Comparison of ENCODE assay signal across 11 cellular contexts in genomic region chr3:71702131-71703024, GRCh38. TPM values are rescaled to one million over a fixed set of nuclear protein-coding genes. Genes with fewer than 3 reads are reported as not detected.
DNase-seq lines count a peak whose midpoint lies in the region; ATAC-seq lines count a peak whose summit lies in the region.
"Had no signal": no experiment of that assay in that cellular context is flagged by ENCODE, and none has a peak within 500 bp of the region (broad histone marks: within the 10 kb centered on the region; RNA-seq: fewer than 3 reads in every experiment).

No MANE protein-coding gene starts in this region.

- DNase-seq in T-helper 1 cell (peak in 4 of 5 donors; percentile 10 to 75 (median 20)), dermis microvascular lymphatic vessel endothelial cell (ENCODE audit: low read depth in 2 of 2) (peak; percentile 63 to 95), trophoblast cell (peak; percentile 30 to 82), head of caudate nucleus (no peak)
- DNase-seq in effector CD8-positive, alpha-beta T cell (lab: John Stamatoyannopoulos, UW), result no peak
- DNase-seq: esophagus squamous epithelium, kidney, NCI-H510A treated with DMSO at 0.1 percent for 48 hours, psoas muscle had no signal

- H3K9me3 ChIP-seq in trophoblast cell (ENCODE audit: insufficient read depth, low read depth, low read length), result no peaks in the 10 kb centered on the region
- H3K9me3 ChIP-seq: esophagus squamous epithelium, psoas muscle had no signal

- no peak overlapping the region for H3K18ac ChIP-seq in trophoblast cell (ENCODE audit: low read length)

- H3K36me3 ChIP-seq in trophoblast cell (ENCODE audit: control insufficient read depth in 1 of 2, insufficient read depth in 2 of 2, low read length in 2 of 2), result peaks cover 0 to 2% of the 10 kb centered on the region in 2 experiments

- peaks cover 9 to 10% of the 10 kb centered on the region in 2 experiments for H3K4me1 ChIP-seq in trophoblast cell (ENCODE audit: control insufficient read depth in 1 of 2, insufficient read depth in 2 of 2, low read length in 2 of 2)

- H3K79me2 ChIP-seq in trophoblast cell (ENCODE audit: control insufficient read depth, insufficient read depth, low read length, poor library complexity), result peaks cover 2% of the 10 kb centered on the region

- H3K27me3 ChIP-seq in trophoblast cell (ENCODE audit: insufficient read depth, low read length), result no peaks in the 10 kb centered on the region
- H3K27me3 ChIP-seq: esophagus squamous epithelium had no signal

- H3K4me2 ChIP-seq in trophoblast cell (ENCODE audit: low read length), result no peak overlapping the region

- H3K79me1 ChIP-seq in trophoblast cell (ENCODE audit: low read length), result peaks cover 3% of the 10 kb centered on the region

- no peak overlapping the region for H2AK5ac ChIP-seq in trophoblast cell (ENCODE audit: low read length)

- intact Hi-C loops in head of caudate nucleus (cut with DNase I), result no loop called here

- no peak overlapping the region for H2BK120ac ChIP-seq in trophoblast cell (ENCODE audit: insufficient read depth, low read length, poor library complexity)

- H4K8ac ChIP-seq in trophoblast cell (ENCODE audit: low read depth, low read length), result no peak overlapping the region

- no CpG with 5 or more reads among the region's 7 CpGs for WGBS in trophoblast cell (ENCODE audit: extremely low coverage, insufficient coverage, insufficient read length)

- H3K23ac ChIP-seq in trophoblast cell (ENCODE audit: low read length), result no peak overlapping the region

- no peak overlapping the region for H3K9ac ChIP-seq in trophoblast cell (ENCODE audit: low read length)

- peak overlapping the region; percentile 19 for H2BK5ac ChIP-seq in trophoblast cell (ENCODE audit: low read depth, low read length, poor library complexity)

- no peak overlapping the region for H2BK12ac ChIP-seq in trophoblast cell (ENCODE audit: low read length)

- no peak overlapping the region for H3K27ac ChIP-seq in trophoblast cell (ENCODE audit: low read depth, low read length)
- H3K27ac ChIP-seq: esophagus squamous epithelium, psoas muscle had no signal

- H3K4me3 ChIP-seq in trophoblast cell (ENCODE audit: low read depth, low read length), result no peak overlapping the region
- H3K4me3 ChIP-seq: esophagus squamous epithelium, psoas muscle had no signal

- ATAC-seq in GM18907 (IDR thresholded peaks at IDR 0.05; ENCODE audit: unreplicated experiment), result peak; percentile 60
- no peak for ATAC-seq in GM21737 (IDR thresholded peaks at IDR 0.05; ENCODE audit: unreplicated experiment)
- ATAC-seq: psoas muscle had no signal

- H4K91ac ChIP-seq in trophoblast cell (ENCODE audit: low read depth, low read length), result peak overlapping the region; percentile 25

- no peak overlapping the region for H4K12ac ChIP-seq in trophoblast cell (ENCODE audit: low read depth, low read length)

- no peak overlapping the region for H2AFZ ChIP-seq in trophoblast cell (ENCODE audit: insufficient read depth, low read length, poor library complexity)

- no peak overlapping the region for H3K14ac ChIP-seq in trophoblast cell (ENCODE audit: low read length)

- H3K4ac ChIP-seq in trophoblast cell (ENCODE audit: low read depth, low read length), result no peak overlapping the region

RNA-seq across cellular contexts. Expression of gene EIF4E3, which starts 22.8 kb away (rescaled TPM):
- total RNA-seq in dermis microvascular lymphatic vessel endothelial cell, result 1.5 and 3.3 TPM in 2 replicates
- 1.5 and 1.9 TPM in 2 replicates for polyA plus RNA-seq in trophoblast cell (2013)

RNA-seq across cellular contexts. Expression of gene GPR27, which starts 51.3 kb away (rescaled TPM):
- total RNA-seq in dermis microvascular lymphatic vessel endothelial cell, result not detected in 2 replicates
- polyA plus RNA-seq in trophoblast cell (2013), result 0.41 and 0.43 TPM in 2 replicates

Comparison
In these comparisons a context has a peak if more than half of its experiments do, and no peak if none do; other contexts are left out.
1. DNase-seq: peak in T-helper 1 cell (4 of 5), dermis microvascular lymphatic vessel endothelial cell (2 of 2) and trophoblast cell (2 of 2); none in head of caudate nucleus (0 of 42) and effector CD8-positive, alpha-beta T cell (single experiment).